Comparison of ENCODE assay signal across 9 cellular contexts in genomic region chr13:99956473-99957349, GRCh38. TPM values are rescaled to one million over a fixed set of nuclear protein-coding genes. Genes with fewer than 3 reads are reported as not detected.
A peak's percentile ranks its signal among the peaks of the same experiment; 100 is the strongest.
DNase-seq lines count a peak whose midpoint lies in the region; ATAC-seq, FAIRE-seq and TF ChIP-seq lines count a peak whose summit lies in the region.
"Had no signal": no experiment of that assay in that cellular context is flagged by ENCODE, and none has a peak within 500 bp of the region (broad histone marks: within the 10 kb centered on the region; RNA-seq: fewer than 3 reads in every experiment).

No MANE protein-coding gene starts in this region.

- TF ChIP-seq CTCF in pancreas (IDR thresholded peaks at IDR 0.05) = no peak

- peak overlapping the region; percentile 70 for H3K9ac ChIP-seq in NT2/D1 (ENCODE audit: insufficient read length, low read depth)

- intact Hi-C loops in pancreas (cut with DNase I) = no loop called here
- intact Hi-C loops in aorta (cut with DNase I) = no loop called here

- DNase-seq in ELF-1 (ENCODE audit: low read depth, low spot score) (peak; percentile 63), NT2/D1 (ENCODE audit: low read depth, low spot score) (no peak), pancreas (peak in 2 of 6 donors; percentile 64 to 68), aorta (no peak), 8988T (no peak), UCSD-AML1 (lab: John Stamatoyannopoulos, UW; ENCODE audit: unreplicated experiment) (no peak)
- DNase-seq: NCI-H2227 treated with DMSO at 0.1 percent for 48 hours had no signal

- whole genome bisulfite sequencing in pancreas, 2 donors = 2 to 3% methylated on average over 60 to 68 of the region's 68 CpGs
- WGBS in aorta, 2 donors = 2 to 3% methylated on average over 61 to 68 of the region's 68 CpGs

- H3K4me3 ChIP-seq in NT2/D1 (ENCODE audit: insufficient read length, low read depth) = peak overlapping the region; percentile 53
- peak overlapping the region in 2 of 4 donors; percentile 22 to 33 for H3K4me3 ChIP-seq in pancreas
- no peak overlapping the region for H3K4me3 ChIP-seq in aorta (ENCODE audit: low read length in 2 of 2)

- ATAC-seq in esophagus mucosa (peak; percentile 18), pancreas (peak; percentile 30 to 62 (median 52)), aorta (ENCODE audit: low FRiP score) (no peak), HG03108 (IDR thresholded peaks at IDR 0.05; ENCODE audit: unreplicated experiment) (no peak)

- H3K27me3 ChIP-seq in NT2/D1 (ENCODE audit: insufficient read depth, insufficient read length) (peaks cover 76% of the 10 kb centered on the region), pancreas (peaks cover 10 to 57% (median 22%) of the 10 kb centered on the region in 4 donors), aorta (ENCODE audit: control insufficient read depth in 1 of 2, insufficient read depth in 2 of 2, low read length in 1 of 2) (no peaks in the 10 kb centered on the region)

- H3K36me3 ChIP-seq in NT2/D1 (ENCODE audit: insufficient read depth, insufficient read length, low read length) (no peaks in the 10 kb centered on the region), pancreas (no peaks in the 10 kb centered on the region), aorta (ENCODE audit: control insufficient read depth in 1 of 2, insufficient read depth in 2 of 2, low read length in 1 of 2) (no peaks in the 10 kb centered on the region)

- H3K4me1 ChIP-seq in NT2/D1 (ENCODE audit: insufficient read depth, insufficient read length) (peaks cover 2% of the 10 kb centered on the region), pancreas (peaks cover 5 to 23% (median 6%) of the 10 kb centered on the region in 3 donors), aorta (ENCODE audit: control insufficient read depth in 1 of 2, insufficient read depth in 2 of 2, low read length in 2 of 2) (no peaks in the 10 kb centered on the region)

- peaks cover 4% of the 10 kb centered on the region; the same call in 1 of the 2 replicates for H3K9me3 ChIP-seq in NT2/D1 (ENCODE audit: insufficient read depth, low read length)
- no peaks in the 10 kb centered on the region for H3K9me3 ChIP-seq in pancreas
- no peaks in the 10 kb centered on the region for H3K9me3 ChIP-seq in aorta (ENCODE audit: control insufficient read depth, low read length)

- H3K27ac ChIP-seq in pancreas (no peak overlapping the region), aorta (ENCODE audit: low read depth in 1 of 2, low read length in 2 of 2) (no peak overlapping the region)

- no peak for FAIRE-seq in pancreas (lab: Jason Lieb, UNC)

RNA-seq across cellular contexts. Expression of gene ZIC5, which starts 14.9 kb away (rescaled TPM):
- total RNA-seq in esophagus mucosa (not detected), pancreas (under 1 TPM in 1 of 6 donors, not detected in 5; 0.06 TPM), aorta (not detected)
- polyA plus RNA-seq in pancreas (not detected), aorta (under 1 TPM in 1 of 2 donors, not detected in 1; 0.13 TPM)

RNA-seq across cellular contexts. Expression of gene ZIC2, which starts 24.9 kb away (rescaled TPM):
- total RNA-seq in esophagus mucosa (0.04 TPM), pancreas (under 1 TPM in 1 of 6 donors, not detected in 5; 0.47 TPM), aorta (not detected)
- polyA plus RNA-seq in pancreas (not detected), aorta (under 1 TPM in 1 of 2 donors, not detected in 1; 0.18 TPM)

Comparison
In these comparisons a context has a peak if more than half of its experiments do, and no peak if none do; other contexts are left out.
1. ATAC-seq: peak in esophagus mucosa (single experiment) and pancreas (4 of 4); none in aorta (single experiment) and HG03108 (single experiment).